1 cellular context compared by ENCODE assay signal in the genomic region with DNA sequence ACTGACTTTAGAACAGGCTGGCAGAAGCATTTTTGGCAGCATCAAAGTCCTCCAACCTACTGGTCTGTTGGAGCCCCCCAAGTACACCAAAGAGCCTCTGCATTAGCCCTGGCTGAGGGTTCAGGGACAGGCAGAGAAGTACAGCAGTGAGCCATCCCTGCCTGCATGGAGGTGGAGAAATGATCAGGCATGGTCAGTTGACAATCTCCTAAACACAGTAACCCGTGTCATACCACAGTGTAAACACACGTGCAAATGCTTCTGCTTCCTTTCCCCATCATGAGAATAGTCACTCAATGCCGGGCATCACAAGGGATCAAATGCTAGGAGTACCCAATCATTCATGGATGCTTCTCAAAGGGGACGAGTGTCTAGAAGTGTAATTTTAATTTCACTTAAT.
A peak's percentile ranks its signal among the peaks of the same experiment; 100 is the strongest.
TF ChIP-seq lines count a peak whose summit lies in the region.

No MANE protein-coding gene starts in this region.

TF ChIP-seq in HepG2, 621 proteins besides CTCF, POLR2A, EP300 and RAD21:
- TF ChIP-seq NONO (IDR thresholded peaks at IDR 0.05) (no peak), NONO (CRISPR knock-in tag; conservative IDR thresholded peaks at IDR 0.05) (0 out of 2 replicates have a peak, but pooled peaks have one; percentile 36), MYC (CRISPR knock-in tag; IDR thresholded peaks at IDR 0.05; ENCODE audit: borderline replicate concordance) (no peak), ZNF354B (CRISPR knock-in tag; IDR thresholded peaks at IDR 0.05) (no peak), PAF1 (CRISPR knock-in tag; IDR thresholded peaks at IDR 0.05) (0 out of 2 replicates have a peak, but pooled peaks have one; percentile 39), ZBTB42 (CRISPR knock-in tag; IDR thresholded peaks at IDR 0.05) (no peak), RBFOX2 (IDR thresholded peaks at IDR 0.05; ENCODE audit: low read depth, low read length) (0 out of 2 replicates have a peak, but pooled peaks have one; percentile 1)
- TF ChIP-seq, protein P1, sequence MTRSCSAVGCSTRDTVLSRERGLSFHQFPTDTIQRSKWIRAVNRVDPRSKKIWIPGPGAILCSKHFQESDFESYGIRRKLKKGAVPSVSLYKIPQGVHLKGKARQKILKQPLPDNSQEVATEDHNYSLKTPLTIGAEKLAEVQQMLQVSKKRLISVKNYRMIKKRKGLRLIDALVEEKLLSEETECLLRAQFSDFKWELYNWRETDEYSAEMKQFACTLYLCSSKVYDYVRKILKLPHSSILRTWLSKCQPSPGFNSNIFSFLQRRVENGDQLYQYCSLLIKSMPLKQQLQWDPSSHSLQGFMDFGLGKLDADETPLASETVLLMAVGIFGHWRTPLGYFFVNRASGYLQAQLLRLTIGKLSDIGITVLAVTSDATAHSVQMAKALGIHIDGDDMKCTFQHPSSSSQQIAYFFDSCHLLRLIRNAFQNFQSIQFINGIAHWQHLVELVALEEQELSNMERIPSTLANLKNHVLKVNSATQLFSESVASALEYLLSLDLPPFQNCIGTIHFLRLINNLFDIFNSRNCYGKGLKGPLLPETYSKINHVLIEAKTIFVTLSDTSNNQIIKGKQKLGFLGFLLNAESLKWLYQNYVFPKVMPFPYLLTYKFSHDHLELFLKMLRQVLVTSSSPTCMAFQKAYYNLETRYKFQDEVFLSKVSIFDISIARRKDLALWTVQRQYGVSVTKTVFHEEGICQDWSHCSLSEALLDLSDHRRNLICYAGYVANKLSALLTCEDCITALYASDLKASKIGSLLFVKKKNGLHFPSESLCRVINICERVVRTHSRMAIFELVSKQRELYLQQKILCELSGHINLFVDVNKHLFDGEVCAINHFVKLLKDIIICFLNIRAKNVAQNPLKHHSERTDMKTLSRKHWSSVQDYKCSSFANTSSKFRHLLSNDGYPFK (CRISPR knock-in tag; IDR thresholded peaks at IDR 0.05; ENCODE audit: borderline replicate concordance): no peak
TF ChIP-seq in HepG2: peak in this region for 3.
